ENCODE assay signal across 17 cellular contexts in genomic region chr15:49064281-49064653, GRCh38. TPM values are rescaled to one million over a fixed set of nuclear protein-coding genes. Genes with fewer than 3 reads are reported as not detected.
DNase-seq lines count a peak whose midpoint lies in the region; ATAC-seq and TF ChIP-seq lines count a peak whose summit lies in the region.
"Had no signal": no experiment of that assay in that cellular context is flagged by ENCODE, and none has a peak within 500 bp of the region (broad histone marks: within the 10 kb centered on the region; RNA-seq: fewer than 3 reads in every experiment).

No MANE protein-coding gene starts in this region.

- H3F3A ChIP-seq in GM23338 (replicated peaks; ENCODE audit: low read depth): no peaks in the 10 kb centered on the region

- H2AFZ ChIP-seq in GM23338 (peak overlapping the region; percentile 92; the same call in 1 of the 2 replicates), parathyroid adenoma (no peak overlapping the region)
- H2AFZ ChIP-seq: PC-9 had no signal

- ATAC-seq in GM23338: no peak
- no peak for ATAC-seq in HG02938 (IDR thresholded peaks at IDR 0.05; ENCODE audit: unreplicated experiment)

- H3K27me3 Mint-ChIP-seq in activated CD4-positive, alpha-beta T cell treated with anti-CD3 and anti-CD28 coated beads, Interleukin-2, amount 10 ng/mL, durations not matched to agents 24 days and 14 days: no peaks in the 10 kb centered on the region
- no peaks in the 10 kb centered on the region for H3K27me3 Mint-ChIP-seq in GM23338 (ENCODE audit: insufficient read depth, low read depth, poor library complexity)

- no peaks in the 10 kb centered on the region for H4K20me1 ChIP-seq in GM23338 (replicated peaks; ENCODE audit: insufficient read depth)

- H3K4me1 ChIP-seq in GM23338 (ENCODE audit: insufficient read depth) (peaks cover 27% of the 10 kb centered on the region), adipocyte (ENCODE audit: control insufficient read depth, insufficient read depth, low read length) (peaks cover 37% of the 10 kb centered on the region), parathyroid adenoma (peaks cover 21% of the 10 kb centered on the region)

- H3K4me3 ChIP-seq in GM23338 (no peak overlapping the region), adipocyte (ENCODE audit: low read length) (no peak overlapping the region), parathyroid adenoma (ENCODE audit: low read depth, low read length) (no peak overlapping the region)
- H3K4me3 ChIP-seq: PC-9, SJCRH30 had no signal

- H3K4me2 ChIP-seq in GM23338: no peak overlapping the region
- peak overlapping the region; percentile 26 for H3K4me2 ChIP-seq in parathyroid adenoma (ENCODE audit: low read length)
- H3K4me2 ChIP-seq: PC-9 had no signal

- DNase-seq in activated CD4-positive, alpha-beta T cell treated with anti-CD3 and anti-CD28 coated beads, Interleukin-2, amount 10 ng/mL, durations not matched to agents 24 days and 14 days: peak; percentile 62
- DNase-seq in activated CD4-positive, alpha-beta T cell treated with anti-CD3 and anti-CD28 coated beads for 1 hour: no peak
- DNase-seq in GM23338 (ENCODE audit: low spot score): no peak
- DNase-seq in adipocyte (ENCODE audit: low read depth): peak; percentile 47
- DNase-seq in NCI-H446 (lab: John Stamatoyannopoulos, UW): no peak
- DNase-seq: COR-L47, H9, NCI-H1092, NCI-H146, NCI-H2081, NCI-H510A treated with DMSO at 0.1 percent for 48 hours, NCI-H82, PC-9, SJCRH30 had no signal

- H3K9ac ChIP-seq in adipocyte (ENCODE audit: low read length) (peak overlapping the region; percentile 36), parathyroid adenoma (no peak overlapping the region)

- H3K27ac ChIP-seq in GM23338 (ENCODE audit: low read depth): no peak overlapping the region
- no peak overlapping the region for H3K27ac ChIP-seq in parathyroid adenoma
- H3K27ac ChIP-seq: C4-2B, PC-9, SJCRH30 had no signal

- H3K9me2 ChIP-seq in GM23338 (ENCODE audit: insufficient read depth): 0 out of 2 replicates have a peak, but pooled peaks cover 8% of the 10 kb centered on the region

- TF ChIP-seq CTCF in GM23338 (conservative IDR thresholded peaks at IDR 0.05; ENCODE audit: low read depth in 2 of 2): no peak
- no peak for TF ChIP-seq CTCF in parathyroid adenoma (IDR thresholded peaks at IDR 0.05)

- H3K9me3 ChIP-seq in adipocyte (ENCODE audit: control insufficient read depth, low read length) (no peaks in the 10 kb centered on the region), parathyroid adenoma (ENCODE audit: control insufficient read depth, low read length) (no peaks in the 10 kb centered on the region)
- H3K9me3 ChIP-seq: SJCRH30 had no signal

- no peaks in the 10 kb centered on the region for H3K36me3 ChIP-seq in GM23338 (ENCODE audit: insufficient read depth)
- H3K36me3 ChIP-seq in adipocyte (ENCODE audit: control insufficient read depth, insufficient read depth, low read length, severe bottlenecking): no peaks in the 10 kb centered on the region
- no peaks in the 10 kb centered on the region for H3K36me3 ChIP-seq in parathyroid adenoma (ENCODE audit: control insufficient read depth, insufficient read depth, low read length)
- H3K36me3 ChIP-seq: SJCRH30 had no signal

- H3K4me3 Mint-ChIP-seq in activated CD4-positive, alpha-beta T cell treated with anti-CD3 and anti-CD28 coated beads, Interleukin-2, amount 10 ng/mL, durations not matched to agents 24 days and 14 days: no peak overlapping the region
- no peak overlapping the region for H3K4me3 Mint-ChIP-seq in GM23338
- H3K4me3 Mint-ChIP-seq: H9 had no signal

- peaks cover 1% of the 10 kb centered on the region for H3K9me3 Mint-ChIP-seq in activated CD4-positive, alpha-beta T cell treated with anti-CD3 and anti-CD28 coated beads, Interleukin-2, amount 10 ng/mL, durations not matched to agents 24 days and 14 days
- H3K9me3 Mint-ChIP-seq in GM23338: no peaks in the 10 kb centered on the region
- H3K9me3 Mint-ChIP-seq: H9 had no signal

- no peak overlapping the region for H3K27ac Mint-ChIP-seq in activated CD4-positive, alpha-beta T cell treated with anti-CD3 and anti-CD28 coated beads, Interleukin-2, amount 10 ng/mL, durations not matched to agents 24 days and 14 days
- no peak overlapping the region for H3K27ac Mint-ChIP-seq in GM23338
- H3K27ac Mint-ChIP-seq: H9 had no signal

- intact Hi-C loops in activated CD4-positive, alpha-beta T cell treated with anti-CD3 and anti-CD28 coated beads, Interleukin-2, amount 10 ng/mL, durations not matched to agents 24 days and 14 days (cut with micrococcal nuclease): no loop called here

- no peaks in the 10 kb centered on the region for H3K27me3 ChIP-seq in GM23338 (ENCODE audit: insufficient read depth)
- H3K27me3 ChIP-seq in adipocyte (replicated peaks; ENCODE audit: control insufficient read depth, insufficient read depth, low read length): no peaks in the 10 kb centered on the region
- no peaks in the 10 kb centered on the region for H3K27me3 ChIP-seq in parathyroid adenoma (ENCODE audit: control insufficient read depth, insufficient read depth, low read length)
- H3K27me3 ChIP-seq: SJCRH30 had no signal

- H3K36me3 Mint-ChIP-seq in activated CD4-positive, alpha-beta T cell treated with anti-CD3 and anti-CD28 coated beads, Interleukin-2, amount 10 ng/mL, durations not matched to agents 24 days and 14 days (ENCODE audit: low read depth): no peaks in the 10 kb centered on the region
- H3K36me3 Mint-ChIP-seq in GM23338 (ENCODE audit: low read depth): no peaks in the 10 kb centered on the region

- H3K4me1 Mint-ChIP-seq in activated CD4-positive, alpha-beta T cell treated with anti-CD3 and anti-CD28 coated beads, Interleukin-2, amount 10 ng/mL, durations not matched to agents 24 days and 14 days: peaks cover 8% of the 10 kb centered on the region
- H3K4me1 Mint-ChIP-seq in GM23338: peaks cover 13% of the 10 kb centered on the region; the same call in 2 of the 3 replicates

- H3K79me2 ChIP-seq in GM23338 (replicated peaks; ENCODE audit: insufficient read depth) (no peaks in the 10 kb centered on the region), parathyroid adenoma (no peaks in the 10 kb centered on the region)

TF ChIP-seq in GM23338, 12 proteins besides CTCF, POLR2A, EP300 and RAD21 (continues in another document):
- no peak for TF ChIP-seq REST (IDR thresholded peaks at IDR 0.05; ENCODE audit: unreplicated experiment)
- no peak for TF ChIP-seq STAT1 (IDR thresholded peaks at IDR 0.05; ENCODE audit: unreplicated experiment)
- no peak for TF ChIP-seq ZNF114 (CRISPR knock-in tag; IDR thresholded peaks at IDR 0.05)

RNA-seq across cellular contexts. Expression of gene SECISBP2L, which starts 18.0 kb away (rescaled TPM):
- total RNA-seq in activated CD4-positive, alpha-beta T cell treated with anti-CD3 and anti-CD28 coated beads, Interleukin-2, amount 10 ng/mL, durations not matched to agents 24 days and 14 days: 38.1 and 40.0 TPM in 2 replicates
- total RNA-seq in GM23338 (2014; rRNA removed; shearing (Covaris generic)): 18.6 and 18.9 TPM in 2 replicates
- polyA plus RNA-seq in GM23338 (2016; fragmentation: Nextera tagmentation; extraction: Ambion mirVana): 20.2 and 28.3 TPM in 2 replicates

Comparison
In these comparisons a context has a peak if more than half of its experiments do, and no peak if none do; other contexts are left out.
1. DNase-seq: peak in activated CD4-positive, alpha-beta T cell treated with anti-CD3 and anti-CD28 coated beads, Interleukin-2, amount 10 ng/mL, durations not matched to agents 24 days and 14 days (single experiment) and adipocyte (single experiment); none in activated CD4-positive, alpha-beta T cell treated with anti-CD3 and anti-CD28 coated beads for 1 hour (single experiment), GM23338 (single experiment) and NCI-H446 (0 of 2).